In genomic region chr7:114130860-114131259, GRCh38 we compare ENCODE assay signal across 14 cellular contexts.
DNase-seq lines count a peak whose midpoint lies in the region; TF ChIP-seq lines count a peak whose summit lies in the region.
"Had no signal": no experiment of that assay in that cellular context is flagged by ENCODE, and none has a peak within 500 bp of the region (broad histone marks: within the 10 kb centered on the region; RNA-seq: fewer than 3 reads in every experiment).

No MANE protein-coding gene starts in this region.

- CTCF ChIA-PET in HEK293 (lab: Yijun Ruan, JAX): no interaction called here

- DNase-seq in NCI-H69 (lab: John Stamatoyannopoulos, UW) (peak; percentile 20), astrocyte of the spinal cord (ENCODE audit: low read depth, low spot score) (peak; percentile 9), kidney glomerular epithelial cell (lab: John Stamatoyannopoulos, UW) (peak; percentile 2), germinal center (ENCODE audit: low spot score) (no peak), Kasumi-1 (lab: John Stamatoyannopoulos, UW) (no peak), osteoblast (ENCODE audit: insufficient read length, low spot score, missing footprints) (no peak), NOMO-1 treated with dmso at 0.1 percent for 144 hours (lab: John Stamatoyannopoulos, UW; ENCODE audit: unreplicated experiment) (no peak)
- DNase-seq: ACHN; CD8-positive, alpha-beta T cell; GOT3; KBM-7; NCI-H226; SHP77 had no signal

- H3K27me3 ChIP-seq in osteoblast (ENCODE audit: insufficient read depth, low read length): no peaks in the 10 kb centered on the region

- no peaks in the 10 kb centered on the region for H4K20me1 ChIP-seq in osteoblast (ENCODE audit: insufficient read depth, low read length)

- H3K79me2 ChIP-seq in osteoblast (ENCODE audit: insufficient read depth, low read length): no peaks in the 10 kb centered on the region

- no peak overlapping the region for H3K4me2 ChIP-seq in osteoblast (ENCODE audit: insufficient read depth, low read length)

- POLR2A ChIA-PET in HEK293 (lab: Yijun Ruan, JAX): no interaction called here

- no peak overlapping the region for H3K4me3 ChIP-seq in HEK293 (ENCODE audit: low read depth, low read length)
- no peak overlapping the region for H3K4me3 ChIP-seq in astrocyte of the spinal cord (ENCODE audit: low read depth, low read length)
- no peak overlapping the region for H3K4me3 ChIP-seq in osteoblast (ENCODE audit: insufficient read depth, low read length)

- H3K4me1 ChIP-seq in HEK293 (ENCODE audit: control insufficient read depth, insufficient read depth, low read length): peaks cover 11% of the 10 kb centered on the region
- H3K4me1 ChIP-seq in osteoblast (ENCODE audit: insufficient read depth, low read length): no peaks in the 10 kb centered on the region

- H3K27ac ChIP-seq in HEK293 (ENCODE audit: extremely low read depth, low read depth, low read length) (no peak overlapping the region), osteoblast (ENCODE audit: low read depth, low read length) (no peak overlapping the region)

- in situ Hi-C loops in astrocyte of the spinal cord (cut with HindIII; ENCODE audit: low sequenced_read_pairs): no loop called here

- H3K36me3 ChIP-seq in HEK293 (ENCODE audit: control insufficient read depth in 2 of 2, insufficient read depth in 1 of 2, low read length in 2 of 2): no peaks in the 10 kb centered on the region
- H3K36me3 ChIP-seq in osteoblast (ENCODE audit: insufficient read depth, low read length): no peaks in the 10 kb centered on the region

- H3K9me3 ChIP-seq in HEK293 (ENCODE audit: control insufficient read depth, insufficient read depth, low read depth, low read length) (no peaks in the 10 kb centered on the region), osteoblast (ENCODE audit: low read depth, low read length) (no peaks in the 10 kb centered on the region)

- H2AFZ ChIP-seq in osteoblast (ENCODE audit: low read length): no peak overlapping the region

- TF ChIP-seq CTCF in HEK293 (tag by site-specific recombination; IDR thresholded peaks at IDR 0.05) (no peak), astrocyte of the spinal cord (IDR thresholded peaks at IDR 0.05; ENCODE audit: low read depth, low read length) (no peak), osteoblast (IDR thresholded peaks at IDR 0.05; ENCODE audit: extremely low read depth, low read depth, low read length) (no peak)

TF ChIP-seq in HEK293, 187 proteins besides CTCF, POLR2A, EP300 and RAD21:
- TF ChIP-seq PRDM10 (tag by site-specific recombination; IDR thresholded peaks at IDR 0.05): peak; percentile 31; the same call in 1 of the 2 replicates
- TF ChIP-seq PRDM6 (tag by site-specific recombination; IDR thresholded peaks at IDR 0.05): peak; percentile 70
- TF ChIP-seq PRDM1 (tag by site-specific recombination; IDR thresholded peaks at IDR 0.05): 0 out of 2 replicates have a peak, but pooled peaks have one; percentile 32
- TF ChIP-seq HOXD13 (CRISPR knock-in tag; IDR thresholded peaks at IDR 0.05; ENCODE audit: borderline replicate concordance): no peak
- TF ChIP-seq MYNN (tag by site-specific recombination; IDR thresholded peaks at IDR 0.05; ENCODE audit: borderline replicate concordance): no peak

Comparison
In these comparisons a context has a peak if more than half of its experiments do, and no peak if none do; other contexts are left out.
1. DNase-seq: peak in NCI-H69 (single experiment), astrocyte of the spinal cord (single experiment) and kidney glomerular epithelial cell (single experiment); none in germinal center (single experiment), Kasumi-1 (0 of 2), osteoblast (single experiment) and NOMO-1 treated with dmso at 0.1 percent for 144 hours (single experiment).